23 cellular contexts compared by ENCODE assay signal in genomic region chr9:123406016-123406415, GRCh38. TPM values are rescaled to one million over a fixed set of nuclear protein-coding genes. Genes with fewer than 3 reads are reported as not detected.
"Had no signal": no experiment of that assay in that cellular context is flagged by ENCODE, and none has a peak within 500 bp of the region (broad histone marks: within the 10 kb centered on the region; RNA-seq: fewer than 3 reads in every experiment).

No MANE protein-coding gene starts in this region.

- H3K4me1 ChIP-seq: colonic mucosa, gastrocnemius medialis, testis, upper lobe of right lung had no signal

- H3K27me3 Mint-ChIP-seq: activated naive CD8-positive, alpha-beta T cell; memory B cell; naive B cell had no signal

- H3K4me3 ChIP-seq: colonic mucosa, gastrocnemius medialis, heart right ventricle, testis, upper lobe of right lung had no signal

- H3K36me3 Mint-ChIP-seq: activated naive CD8-positive, alpha-beta T cell; naive B cell had no signal

- H3K9me3 ChIP-seq: colonic mucosa, gastrocnemius medialis, heart right ventricle, testis, upper lobe of right lung had no signal

- H3K27me3 ChIP-seq: colonic mucosa, gastrocnemius medialis, heart right ventricle, testis, upper lobe of right lung had no signal

- H3K27ac Mint-ChIP-seq: activated naive CD8-positive, alpha-beta T cell; activated T-helper 1 cell treated with anti-CD3 and anti-CD28 coated beads, Interleukin-12 subunit alpha, Interleukin-12 subunit beta, Interleukin-2, Interleukin-4 antibody, amounts not matched to agents 30 ng/mL and 10 ng/mL and 1 ng/mL, durations not matched to agents 14 hours and 24 hours and 36 hours; memory B cell; naive B cell; progenitor cell of endocrine pancreas had no signal

- H3K4me3 Mint-ChIP-seq: activated naive CD8-positive, alpha-beta T cell; activated T-helper 1 cell treated with anti-CD3 and anti-CD28 coated beads, Interleukin-12 subunit alpha, Interleukin-12 subunit beta, Interleukin-2, Interleukin-4 antibody, amounts not matched to agents 30 ng/mL and 10 ng/mL and 1 ng/mL, durations not matched to agents 14 hours and 24 hours and 36 hours; endodermal cell; memory B cell; naive B cell had no signal

- H3K27ac ChIP-seq: colonic mucosa, gastrocnemius medialis, heart right ventricle, testis, upper lobe of right lung had no signal

- DNase-seq: activated CD4-positive, alpha-beta T cell treated with anti-CD3 and anti-CD28 coated beads, Interleukin-2, amount 50 U/mL, for 1 hour; amniotic stem cell; central memory CD4-positive, alpha-beta T cell; colonic mucosa; endodermal cell; erythroblast; gastrocnemius medialis; heart right ventricle; naive B cell; occipital lobe; T-helper 1 cell; T1000; testis; upper lobe of right lung had no signal

- ATAC-seq: activated CD4-positive, CD25-positive, alpha-beta regulatory T cell treated with anti-CD3 and anti-CD28 coated beads, Interleukin-2, amount 50 U/mL, for 24 hours; gastrocnemius medialis; heart right ventricle; left ventricle myocardium superior; SK-N-SH treated with all-trans-retinoic acid at 6 μM for 48 hours; upper lobe of right lung had no signal

- H3K36me3 ChIP-seq: colonic mucosa, gastrocnemius medialis, upper lobe of right lung had no signal

- H3K9me3 Mint-ChIP-seq: activated T-helper 1 cell treated with anti-CD3 and anti-CD28 coated beads, Interleukin-12 subunit alpha, Interleukin-12 subunit beta, Interleukin-2, Interleukin-4 antibody, amounts not matched to agents 30 ng/mL and 10 ng/mL and 1 ng/mL, durations not matched to agents 14 hours and 24 hours and 36 hours; endodermal cell; memory B cell; naive B cell had no signal

- H3K4me1 Mint-ChIP-seq: memory B cell, naive B cell had no signal

RNA-seq across cellular contexts. Expression of gene CRB2, which starts 50.0 kb away (rescaled TPM):
- total RNA-seq: activated CD8-positive, alpha-beta memory T cell treated with anti-CD3 and anti-CD28 coated beads for 36 hours; activated T-helper 1 cell treated with anti-CD3 and anti-CD28 coated beads, Interleukin-12 subunit alpha, Interleukin-12 subunit beta, Interleukin-2, Interleukin-4 antibody, amounts not matched to agents 30 ng/mL and 10 ng/mL and 1 ng/mL, durations not matched to agents 14 hours and 24 hours and 36 hours; gastrocnemius medialis; mononuclear cell had no signal
